9 cellular contexts compared by ENCODE assay signal in genomic region chr1:10788592-10789006, GRCh38. TPM values are rescaled to one million over a fixed set of nuclear protein-coding genes. Genes with fewer than 3 reads are reported as not detected.
DNase-seq lines count a peak whose midpoint lies in the region; ATAC-seq and TF ChIP-seq lines count a peak whose summit lies in the region.
"Had no signal": no experiment of that assay in that cellular context is flagged by ENCODE, and none has a peak within 500 bp of the region (broad histone marks: within the 10 kb centered on the region; RNA-seq: fewer than 3 reads in every experiment).

No MANE protein-coding gene starts in this region.

- peaks cover 69% of the 10 kb centered on the region for H3K4me1 ChIP-seq in suprapubic skin

- peaks cover 58% of the 10 kb centered on the region for H3K27me3 ChIP-seq in suprapubic skin

- CTCF ChIA-PET in activated CD4-positive, alpha-beta T cell treated with anti-CD3 and anti-CD28 coated beads for 36 hours (lab: Charles Lee): no interaction called here

- intact Hi-C loops in activated CD4-positive, alpha-beta T cell treated with anti-CD3 and anti-CD28 coated beads for 36 hours (cut with DNase I, micrococcal nuclease): no loop called here

- H3K27ac ChIP-seq in caudate nucleus (ENCODE audit: low read depth, low read length): no peak overlapping the region
- peak overlapping the region; percentile 38 for H3K27ac ChIP-seq in suprapubic skin
- H3K27ac ChIP-seq: HL-60, tibial nerve had no signal

- POLR2A ChIA-PET in activated CD4-positive, alpha-beta T cell treated with anti-CD3 and anti-CD28 coated beads for 36 hours (lab: Charles Lee): no interaction called here

- no peak overlapping the region for H3K27ac Mint-ChIP-seq in activated CD4-positive, alpha-beta T cell treated with anti-CD3 and anti-CD28 coated beads for 36 hours

- TF ChIP-seq CTCF in LNCaP clone FGC (IDR thresholded peaks at IDR 0.05; ENCODE audit: control insufficient read depth, extremely low read depth, insufficient read depth) (peak; percentile 56), suprapubic skin (IDR thresholded peaks at IDR 0.05) (no peak)

- H3K9me3 ChIP-seq in suprapubic skin: no peaks in the 10 kb centered on the region
- H3K9me3 ChIP-seq: tibial nerve had no signal

- TF ChIP-seq POLR2A in suprapubic skin (IDR thresholded peaks at IDR 0.05): no peak

- peak; percentile 98 for ATAC-seq in left lobe of liver
- ATAC-seq in activated CD4-positive, alpha-beta T cell treated with anti-CD3 and anti-CD28 coated beads for 36 hours: no peak

- DNase-seq in LNCaP clone FGC (ENCODE audit: low read depth) (no peak), caudate nucleus (lab: John Stamatoyannopoulos, UW) (peak in 50 of 61 donors; percentile 5 to 80 (median 44)), left lobe of liver (ENCODE audit: low spot score) (peak; percentile 71), suprapubic skin (ENCODE audit: low spot score in 2 of 2) (no peak), activated T-cell treated with anti-CD3 and anti-CD28 coated beads for 4 hours (no peak)
- DNase-seq in activated CD4-positive, alpha-beta T cell treated with anti-CD3 and anti-CD28 coated beads for 36 hours: no peak
- DNase-seq in effector CD8-positive, alpha-beta T cell (lab: John Stamatoyannopoulos, UW): no peak

- no peak overlapping the region for H3K4me3 Mint-ChIP-seq in activated CD4-positive, alpha-beta T cell treated with anti-CD3 and anti-CD28 coated beads for 36 hours

- H3K9me3 Mint-ChIP-seq in activated CD4-positive, alpha-beta T cell treated with anti-CD3 and anti-CD28 coated beads for 36 hours (ENCODE audit: low read depth): no peaks in the 10 kb centered on the region

- H3K36me3 ChIP-seq in suprapubic skin: no peaks in the 10 kb centered on the region
- H3K36me3 ChIP-seq: tibial nerve had no signal

- no peaks in the 10 kb centered on the region for H3K36me3 Mint-ChIP-seq in activated CD4-positive, alpha-beta T cell treated with anti-CD3 and anti-CD28 coated beads for 36 hours (ENCODE audit: low read depth)

- H3K4me3 ChIP-seq in LNCaP clone FGC (ENCODE audit: low read depth, low read length) (peak overlapping the region; percentile 34), suprapubic skin (no peak overlapping the region)
- H3K4me3 ChIP-seq: tibial nerve had no signal

- H3K4me1 Mint-ChIP-seq in activated CD4-positive, alpha-beta T cell treated with anti-CD3 and anti-CD28 coated beads for 36 hours: peaks cover 4% of the 10 kb centered on the region

- TF ChIP-seq EP300 in suprapubic skin (IDR thresholded peaks at IDR 0.05): no peak

- WGBS in suprapubic skin: 32% methylated on average over 5 of the region's 11 CpGs

- peaks cover 27% of the 10 kb centered on the region for H3K27me3 Mint-ChIP-seq in activated CD4-positive, alpha-beta T cell treated with anti-CD3 and anti-CD28 coated beads for 36 hours

RNA-seq across cellular contexts. Expression of gene CASZ1, which starts 7.8 kb away (rescaled TPM):
- total RNA-seq in left lobe of liver: 4.8 TPM
- 100 to 1,000 TPM; 106 to 229 (median 160) TPM for total RNA-seq in suprapubic skin
- total RNA-seq in activated CD4-positive, alpha-beta T cell treated with anti-CD3 and anti-CD28 coated beads for 36 hours: 1 to 10 TPM; 3.7 to 4.0 TPM

Comparison
In these comparisons a context has a peak if more than half of its experiments do, and no peak if none do; other contexts are left out.
1. DNase-seq: peak in caudate nucleus (50 of 61) and left lobe of liver (single experiment); none in LNCaP clone FGC (single experiment), suprapubic skin (0 of 2), activated T-cell treated with anti-CD3 and anti-CD28 coated beads for 4 hours (single experiment), activated CD4-positive, alpha-beta T cell treated with anti-CD3 and anti-CD28 coated beads for 36 hours (single experiment) and effector CD8-positive, alpha-beta T cell (single experiment).
2. RNA of gene CASZ1, which starts 7.8 kb away (total RNA-seq): 106 to 229 TPM in suprapubic skin; 4.8 TPM in left lobe of liver (single experiment) and 3.7 to 4.0 TPM in activated CD4-positive, alpha-beta T cell treated with anti-CD3 and anti-CD28 coated beads for 36 hours; every median in the first group is over 10 times any median in the second.